ENCODE assay signal across 14 cellular contexts in genomic region chr9:136657975-136658848, GRCh38. TPM values are rescaled to one million over a fixed set of nuclear protein-coding genes. Genes with fewer than 3 reads are reported as not detected.
DNase-seq lines count a peak whose midpoint lies in the region; ATAC-seq, FAIRE-seq and TF ChIP-seq lines count a peak whose summit lies in the region.
"Had no signal": no experiment of that assay in that cellular context is flagged by ENCODE, and none has a peak within 500 bp of the region (broad histone marks: within the 10 kb centered on the region; RNA-seq: fewer than 3 reads in every experiment).

No MANE protein-coding gene starts in this region.

- RAD21 ChIA-PET in GM12878 (lab: Charles Lee; ENCODE audit: unreplicated experiment) = no interaction called here

- no peaks in the 10 kb centered on the region for H3K36me3 Mint-ChIP-seq in stimulated activated effector memory CD8-positive, alpha-beta T cell treated with anti-CD3 and anti-CD28 coated beads, Interleukin-12 subunit alpha, Interleukin-12 subunit beta, amount 100 ng/mL, for 72 hours
- H3K36me3 Mint-ChIP-seq: CD4-positive, alpha-beta memory T cell had no signal

- CTCF ChIA-PET in HEK293 (lab: Yijun Ruan, JAX) = interaction anchor here (1.0 to 1.3 kb wide), 3 partner anchors 13 to 14 kb away, joined by 3 to 6 read pairs (median 5); no protein-coding TSS in a partner anchor
- CTCF ChIA-PET in GM12878 (lab: Yijun Ruan, JAX) = interaction anchor here (1.8 kb wide), 1 partner anchor 14 kb away, joined by 8 read pairs; no protein-coding TSS in a partner anchor

- DNase-seq in GM12878 (ENCODE audit: low read depth, low spot score) = no peak
- peak in 1 of 3 donors; percentile 47 for DNase-seq in right lobe of liver
- no peak for DNase-seq in stimulated activated effector memory CD8-positive, alpha-beta T cell treated with anti-CD3 and anti-CD28 coated beads, Interleukin-12 subunit alpha, Interleukin-12 subunit beta, amount 100 ng/mL, for 72 hours (ENCODE audit: low spot score in 2 of 2)
- DNase-seq in AG08395 (ENCODE audit: low spot score) = no peak
- no peak for DNase-seq in SJCRH30
- no peak for DNase-seq in GM12891 (ENCODE audit: insufficient read length, low spot score)
- DNase-seq: GM23248; NCI-H1436; NCI-H524; stimulated activated CD4-positive, alpha-beta T cell treated with anti-CD3 and anti-CD28 coated beads, Interleukin-2, amount 100 ng/mL, for 48 hours had no signal

- in situ Hi-C loops in GM12878 (cut with MboI) = no loop called here

- H3K36me3 ChIP-seq in HEK293 (ENCODE audit: control insufficient read depth in 2 of 2, insufficient read depth in 1 of 2, low read length in 2 of 2) (no peaks in the 10 kb centered on the region), GM12878 (ENCODE audit: control insufficient read depth in 2 of 2, insufficient read depth in 2 of 2, low read length in 1 of 2) (no peaks in the 10 kb centered on the region), right lobe of liver (no peaks in the 10 kb centered on the region), SJCRH30 (no peaks in the 10 kb centered on the region)

- peaks cover 22 to 25% of the 10 kb centered on the region in 2 experiments for H3K27me3 ChIP-seq in GM12878 (replicated peaks in 1 of 2; ENCODE audit: control insufficient read depth in 2 of 2, insufficient read depth in 2 of 2, low read length in 1 of 2)
- no peaks in the 10 kb centered on the region for H3K27me3 ChIP-seq in right lobe of liver
- peaks cover 90% of the 10 kb centered on the region for H3K27me3 ChIP-seq in SJCRH30

- no peak overlapping the region for H3K4me3 Mint-ChIP-seq in stimulated activated effector memory CD8-positive, alpha-beta T cell treated with anti-CD3 and anti-CD28 coated beads, Interleukin-12 subunit alpha, Interleukin-12 subunit beta, amount 100 ng/mL, for 72 hours

- no peak overlapping the region for H3K9ac ChIP-seq in GM12878 (ENCODE audit: control insufficient read depth, insufficient read depth, low read length)
- H3K9ac ChIP-seq: GM23248 had no signal

- ATAC-seq in GM12878 = no peak
- peak in 2 of 4 donors; percentile 2 to 14 for ATAC-seq in right lobe of liver
- no peak for ATAC-seq in stimulated activated effector memory CD8-positive, alpha-beta T cell treated with anti-CD3 and anti-CD28 coated beads, Interleukin-12 subunit alpha, Interleukin-12 subunit beta, amount 100 ng/mL, for 72 hours
- no peak for ATAC-seq in HG03439 (IDR thresholded peaks at IDR 0.05; ENCODE audit: unreplicated experiment)
- ATAC-seq: Panc1 had no signal

- H3K4me3 ChIP-seq in HEK293 (ENCODE audit: low read depth, low read length) (no peak overlapping the region), GM12878 (no peak overlapping the region), right lobe of liver (peak overlapping the region; percentile 2 to 26 (median 16)), SJCRH30 (no peak overlapping the region)
- H3K4me3 ChIP-seq: GM23248 had no signal

- H3K79me2 ChIP-seq in GM12878 (ENCODE audit: control insufficient read depth, insufficient read depth, low read length) = no peaks in the 10 kb centered on the region

- no peaks in the 10 kb centered on the region for H3K9me3 Mint-ChIP-seq in stimulated activated effector memory CD8-positive, alpha-beta T cell treated with anti-CD3 and anti-CD28 coated beads, Interleukin-12 subunit alpha, Interleukin-12 subunit beta, amount 100 ng/mL, for 72 hours

- 4% methylated on average over 31 of the region's 31 CpGs for WGBS in GM12878 (ENCODE audit: insufficient coverage, insufficient replicate concordance, low lambda C conversion rate, missing lambda C conversion rate)
- 24% methylated on average over 4 of the region's 31 CpGs for WGBS in right lobe of liver (ENCODE audit: insufficient coverage, low coverage, low lambda C conversion rate, missing lambda C conversion rate)

- TF ChIP-seq EP300 in GM12878 (IDR thresholded peaks at IDR 0.05; ENCODE audit: borderline replicate concordance in 1 of 2, control insufficient read depth in 1 of 2, low read depth in 2 of 2, low read length in 2 of 2) = no peak

- FAIRE-seq in GM12878 (lab: Jason Lieb, UNC) (no peak), GM12891 (lab: Jason Lieb, UNC) (no peak)

- no peak overlapping the region for H2AFZ ChIP-seq in GM12878 (ENCODE audit: control insufficient read depth, low read depth, low read length)
- H2AFZ ChIP-seq: GM23248 had no signal

- H3K4me1 Mint-ChIP-seq in stimulated activated effector memory CD8-positive, alpha-beta T cell treated with anti-CD3 and anti-CD28 coated beads, Interleukin-12 subunit alpha, Interleukin-12 subunit beta, amount 100 ng/mL, for 72 hours = no peaks in the 10 kb centered on the region

- intact Hi-C loops in GM12878 (cut with micrococcal nuclease; ENCODE audit: unreplicated experiment) (no loop called here), right lobe of liver (cut with DNase I) (no loop called here)

- no peaks in the 10 kb centered on the region for H3K4me1 ChIP-seq in HEK293 (ENCODE audit: control insufficient read depth, insufficient read depth, low read length)
- no peaks in the 10 kb centered on the region for H3K4me1 ChIP-seq in GM12878 (ENCODE audit: control insufficient read depth, insufficient read depth, low read length)
- no peaks in the 10 kb centered on the region for H3K4me1 ChIP-seq in right lobe of liver
- H3K4me1 ChIP-seq in SJCRH30 = peaks cover 6% of the 10 kb centered on the region; the same call in 1 of the 2 replicates

- no peak for TF ChIP-seq RAD21 in GM12878 (IDR thresholded peaks at IDR 0.05; ENCODE audit: insufficient read depth, low read depth, low read length)

- POLR2A ChIA-PET in HEK293 (lab: Yijun Ruan, JAX) (no interaction called here), GM12878 (lab: Charles Lee) (no interaction called here)

- H3K9me3 ChIP-seq in HEK293 (ENCODE audit: control insufficient read depth, insufficient read depth, low read depth, low read length) (no peaks in the 10 kb centered on the region), GM12878 (replicated peaks; ENCODE audit: control insufficient read depth, insufficient read depth, low read length) (no peaks in the 10 kb centered on the region), right lobe of liver (no peaks in the 10 kb centered on the region), SJCRH30 (replicated peaks) (no peaks in the 10 kb centered on the region)

- no peak overlapping the region for H3K4me2 ChIP-seq in GM12878 (ENCODE audit: control insufficient read depth, insufficient read depth)

- SMC1A ChIA-PET in GM12878 (lab: Charles Lee; ENCODE audit: uncharacterized antibody, unreplicated experiment) = no interaction called here

- H4K20me1 ChIP-seq in GM12878 (ENCODE audit: control insufficient read depth, insufficient read depth) = no peaks in the 10 kb centered on the region

- TF ChIP-seq CTCF in HEK293 (tag by site-specific recombination; IDR thresholded peaks at IDR 0.05) (no peak), GM12878 (IDR thresholded peaks at IDR 0.05 in 2 of 3, conservative IDR thresholded peaks at IDR 0.05 in 1 of 3; ENCODE audit: control insufficient read depth in 2 of 3, extremely low read depth in 1 of 3, insufficient read depth in 1 of 3, low read depth in 3 of 3, low read length in 3 of 3) (no peak), right lobe of liver (IDR thresholded peaks at IDR 0.05) (no peak)

- no TSS peak for BruUV-seq in GM12878 (replicated peaks; lab: Mats Ljungman, UMichigan)

- TF ChIP-seq POLR2A in GM12878 (IDR thresholded peaks at IDR 0.05; ENCODE audit: low read depth, low read length) = no peak
- no peak for TF ChIP-seq POLR2A in right lobe of liver (IDR thresholded peaks at IDR 0.05)
- no peak for TF ChIP-seq POLR2A in GM12891 (IDR thresholded peaks at IDR 0.05; ENCODE audit: low read depth, low read length)

- H3K27ac Mint-ChIP-seq in stimulated activated effector memory CD8-positive, alpha-beta T cell treated with anti-CD3 and anti-CD28 coated beads, Interleukin-12 subunit alpha, Interleukin-12 subunit beta, amount 100 ng/mL, for 72 hours = peak overlapping the region; percentile 43
- H3K27ac Mint-ChIP-seq: CD4-positive, alpha-beta memory T cell had no signal

- no peak overlapping the region for H3K27ac ChIP-seq in HEK293 (ENCODE audit: extremely low read depth, low read depth, low read length)
- no peak overlapping the region for H3K27ac ChIP-seq in GM12878 (ENCODE audit: control insufficient read depth, insufficient read depth)
- H3K27ac ChIP-seq in right lobe of liver = peak overlapping the region; percentile 51 to 84 (median 58)
- no peak overlapping the region for H3K27ac ChIP-seq in SJCRH30
- H3K27ac ChIP-seq: GM23248 had no signal

RNA-seq across cellular contexts. Expression of gene EGFL7, which starts 4.5 kb away (rescaled TPM):
- not detected in 2 replicates for total RNA-seq in GM12878 (2013; cell fraction: nucleolus; rRNA removed)
- total RNA-seq in GM12878 (2014; rRNA removed) (0.06 and 0.16 TPM in 2 replicates), GM12878 (2014; rRNA removed; fragmentation: Illumina TruSeq; extraction: Trizol) (not detected in 2 replicates), GM12878 (2021) (0.46 and 0.64 TPM in 2 replicates), right lobe of liver (10 to 100 TPM; 26.7 to 54.2 (median 45.8) TPM)
- not detected for polyA plus RNA-seq in GM12878 (2011; ENCODE audit: low read depth)
- polyA plus RNA-seq in GM12878 (2011; rRNA removed) (0.06 and 0.11 TPM in 2 replicates), GM12878 (2014; fragmentation: Illumina TruSeq; extraction: Trizol) (not detected in 2 replicates), GM12878 (2014; fragmentation: Nextera tagmentation; extraction: Ambion mirVana) (not detected), GM12878 (2014; rRNA removed) (0.27 TPM in 1 of 2 replicates, not detected in the other), GM12878 (2016; fragmentation: Nextera tagmentation; extraction: Ambion mirVana) (under 1 TPM in 1 of 2 experiments, not detected in 1; 0.19 TPM)
- polyA plus RNA-seq in GM12878 (2011; cell fraction: cytosol; rRNA removed) = 0.20 and 0.30 TPM in 2 replicates
- 0.41 and 0.51 TPM in 2 replicates for polyA plus RNA-seq in GM12878 (2011; cell fraction: nucleus; rRNA removed)
- polyA plus RNA-seq in GM12878 (2012) = 0.16 and 0.39 TPM in 2 replicates
- polyA minus RNA-seq in GM12878 (2011; rRNA and poly(A)+ RNA removed) = 0.36 TPM in 1 of 2 replicates, not detected in the other
- polyA minus RNA-seq in GM12878 (2011; cell fraction: cytosol; rRNA and poly(A)+ RNA removed) = 0.94 and 1.2 TPM in 2 replicates
- 0.96 TPM in 1 of 2 replicates, not detected in the other for polyA minus RNA-seq in GM12878 (2011; cell fraction: nucleus; rRNA and poly(A)+ RNA removed)
- 0.71 and 0.81 TPM in 2 replicates for total RNA-seq in SJCRH30 (2014; rRNA removed; shearing (Covaris generic))
- polyA plus RNA-seq in GM12891 (2012; ENCODE audit: low read depth, missing spikeins) = 0.09 TPM
- total RNA-seq: CD4-positive, alpha-beta memory T cell had no signal

RNA-seq across cellular contexts. Expression of gene AGPAT2, which starts 29.0 kb away (rescaled TPM):
- 16.2 and 18.7 TPM in 2 replicates for total RNA-seq in GM12878 (2013; cell fraction: nucleolus; rRNA removed)
- total RNA-seq in GM12878 (2014; rRNA removed) (16.2 and 18.9 TPM in 2 replicates), GM12878 (2014; rRNA removed; fragmentation: Illumina TruSeq; extraction: Trizol) (6.8 and 7.1 TPM in 2 replicates), GM12878 (2021) (22.5 TPM in 2 replicates), right lobe of liver (100 to 1,000 TPM; 117 to 379 (median 184) TPM)
- polyA plus RNA-seq in GM12878 (2011; ENCODE audit: low read depth) = 3.2 TPM
- polyA plus RNA-seq in GM12878 (2011; rRNA removed) (6.5 and 17.5 TPM in 2 replicates), GM12878 (2014; fragmentation: Illumina TruSeq; extraction: Trizol) (0.92 and 6.0 TPM in 2 replicates), GM12878 (2014; fragmentation: Nextera tagmentation; extraction: Ambion mirVana) (under 1 TPM; 0.10 to 0.47 TPM), GM12878 (2014; rRNA removed) (25.4 and 28.5 TPM in 2 replicates), GM12878 (2016; fragmentation: Nextera tagmentation; extraction: Ambion mirVana) (10 to 100 TPM; 19.5 to 23.7 TPM)
- polyA plus RNA-seq in GM12878 (2011; cell fraction: cytosol; rRNA removed) = 26.4 and 33.7 TPM in 2 replicates
- polyA plus RNA-seq in GM12878 (2011; cell fraction: nucleus; rRNA removed) = 27.6 and 27.8 TPM in 2 replicates
- 13.6 and 14.9 TPM in 2 replicates for polyA plus RNA-seq in GM12878 (2012)
- polyA minus RNA-seq in GM12878 (2011; rRNA and poly(A)+ RNA removed) = 11.4 and 17.3 TPM in 2 replicates
- 7.8 and 9.6 TPM in 2 replicates for polyA minus RNA-seq in GM12878 (2011; cell fraction: cytosol; rRNA and poly(A)+ RNA removed)
- 7.3 and 8.8 TPM in 2 replicates for polyA minus RNA-seq in GM12878 (2011; cell fraction: nucleus; rRNA and poly(A)+ RNA removed)
- total RNA-seq in SJCRH30 (2014; rRNA removed; shearing (Covaris generic)) = 11.2 and 11.8 TPM in 2 replicates
- 5.1 TPM for polyA plus RNA-seq in GM12891 (2012; ENCODE audit: low read depth, missing spikeins)

RNA-seq across cellular contexts. Expression of gene DIPK1B, which starts 54.2 kb away (rescaled TPM):
- 0.32 and 0.58 TPM in 2 replicates for total RNA-seq in GM12878 (2013; cell fraction: nucleolus; rRNA removed)
- 0.11 and 0.28 TPM in 2 replicates for total RNA-seq in GM12878 (2014; rRNA removed)
- total RNA-seq in GM12878 (2014; rRNA removed; fragmentation: Illumina TruSeq; extraction: Trizol) = 0.09 TPM in 2 replicates
- total RNA-seq in GM12878 (2021) = 0.21 and 0.32 TPM in 2 replicates
- polyA plus RNA-seq in GM12878 (2011; ENCODE audit: low read depth) = 0.37 TPM
- 0.06 and 0.12 TPM in 2 replicates for polyA plus RNA-seq in GM12878 (2011; rRNA removed)
- 0.15 and 0.30 TPM in 2 replicates for polyA plus RNA-seq in GM12878 (2011; cell fraction: cytosol; rRNA removed)
- 1.1 and 1.4 TPM in 2 replicates for polyA plus RNA-seq in GM12878 (2011; cell fraction: nucleus; rRNA removed)
- polyA plus RNA-seq in GM12878 (2012) = 0.85 and 1.1 TPM in 2 replicates
- polyA plus RNA-seq in GM12878 (2014; fragmentation: Illumina TruSeq; extraction: Trizol) = not detected in 2 replicates
- polyA plus RNA-seq in GM12878 (2014; fragmentation: Nextera tagmentation; extraction: Ambion mirVana) = not detected
- 0.16 and 0.20 TPM in 2 replicates for polyA plus RNA-seq in GM12878 (2014; rRNA removed)
- under 1 TPM; 0.08 to 0.13 TPM for polyA plus RNA-seq in GM12878 (2016; fragmentation: Nextera tagmentation; extraction: Ambion mirVana)
- polyA minus RNA-seq in GM12878 (2011; rRNA and poly(A)+ RNA removed) = 0.15 and 0.22 TPM in 2 replicates
- polyA minus RNA-seq in GM12878 (2011; cell fraction: cytosol; rRNA and poly(A)+ RNA removed) = not detected in 2 replicates
- polyA minus RNA-seq in GM12878 (2011; cell fraction: nucleus; rRNA and poly(A)+ RNA removed) = 0.12 and 0.19 TPM in 2 replicates
- 1 to 10 TPM; 1.4 to 7.7 (median 5.1) TPM for total RNA-seq in right lobe of liver
- total RNA-seq in SJCRH30 (2014; rRNA removed; shearing (Covaris generic)) = 5.0 and 6.1 TPM in 2 replicates
- 0.45 TPM for polyA plus RNA-seq in GM12891 (2012; ENCODE audit: low read depth, missing spikeins)
- total RNA-seq: CD4-positive, alpha-beta memory T cell; GM23248 had no signal
- polyA plus RNA-seq: CD4-positive, alpha-beta memory T cell; GM23248 had no signal

Comparison
In these comparisons a context has a peak if more than half of its experiments do, and no peak if none do; other contexts are left out.
1. H3K27ac ChIP-seq: peak in right lobe of liver (3 of 3); none in HEK293 (single experiment), GM12878 (single experiment) and SJCRH30 (single experiment).
2. H3K4me3 ChIP-seq: peak in right lobe of liver (3 of 3); none in HEK293 (single experiment), GM12878 (single experiment) and SJCRH30 (single experiment).
3. RNA of gene EGFL7, which starts 4.5 kb away (total RNA-seq): 26.7 to 54.2 TPM in right lobe of liver; 0.71 to 0.81 TPM in SJCRH30 and 0.06 to 0.64 TPM in GM12878; every median in the first group is over 10 times any median in the second.